Comparison of ENCODE assay signal across 29 cellular contexts in the genomic region with DNA sequence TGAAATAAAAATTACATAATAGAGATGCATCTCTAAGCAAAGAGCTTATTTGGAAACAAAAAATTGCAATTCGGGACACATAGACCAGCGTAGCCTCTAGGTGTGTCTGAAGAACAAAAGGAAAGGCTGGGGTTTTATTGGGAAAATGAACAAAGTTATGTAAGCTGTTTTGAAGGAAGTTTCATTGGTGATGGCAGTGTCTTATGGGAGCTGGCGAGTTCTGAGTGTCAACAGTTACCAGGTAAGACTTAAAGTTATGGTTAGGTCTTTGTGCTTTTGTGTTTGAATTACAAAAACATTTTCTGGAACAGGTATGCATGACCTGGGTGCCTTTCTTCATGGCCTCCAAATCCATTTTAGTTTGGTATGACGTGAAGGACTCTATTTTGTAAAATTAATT. TPM values are rescaled to one million over a fixed set of nuclear protein-coding genes. Genes with fewer than 3 reads are reported as not detected.
"Had no signal": no experiment of that assay in that cellular context is flagged by ENCODE, and none has a peak within 500 bp of the region (broad histone marks: within the 10 kb centered on the region; RNA-seq: fewer than 3 reads in every experiment).

No MANE protein-coding gene starts in this region.

- H3K9me3 ChIP-seq: lower lobe of right lung, pancreas, prostate gland, sigmoid colon, spleen, suprapubic skin, thoracic aorta, tibial artery, upper lobe of right lung had no signal

- H3K27ac ChIP-seq: hepatocyte, lower lobe of right lung, pancreas, prostate gland, sigmoid colon, spleen, suprapubic skin, thoracic aorta, tibial artery, upper lobe of right lung had no signal

- H3K4me3 ChIP-seq: hepatocyte, lower lobe of right lung, pancreas, prostate gland, sigmoid colon, spleen, suprapubic skin, thoracic aorta, tibial artery, upper lobe of right lung had no signal

- H3K4me1 ChIP-seq: lower lobe of right lung, pancreas, prostate gland, spleen, suprapubic skin, tibial artery, upper lobe of right lung had no signal

- H2AFZ ChIP-seq: hepatocyte had no signal

- H3K79me2 ChIP-seq: hepatocyte had no signal

- ATAC-seq: left cardiac atrium; left lobe of liver; lower lobe of right lung; naive thymus-derived CD8-positive, alpha-beta T cell; pancreas; right cardiac atrium; stimulated activated effector memory CD8-positive, alpha-beta T cell treated with anti-CD3 and anti-CD28 coated beads, Interleukin-12 subunit alpha, Interleukin-12 subunit beta, amount 100 ng/mL, for 72 hours; upper lobe of right lung had no signal

- H3K27me3 ChIP-seq: hepatocyte, pancreas, sigmoid colon, spleen, suprapubic skin, tibial artery, upper lobe of right lung had no signal

- H3K36me3 ChIP-seq: lower lobe of right lung, pancreas, prostate gland, sigmoid colon, spleen, suprapubic skin, thoracic aorta, tibial artery, upper lobe of right lung had no signal

- DNase-seq: islet precursor cell; kidney glomerular epithelial cell; left cardiac atrium; lower lobe of right lung; mammary epithelial cell; mesenchymal stem cell; naive thymus-derived CD8-positive, alpha-beta T cell; nucleus accumbens; pancreas; posterior cingulate gyrus; retina; right cardiac atrium; sigmoid colon; small intestine; spleen; stimulated activated CD4-positive, alpha-beta T cell treated with anti-CD3 and anti-CD28 coated beads, Interleukin-4, amount 100 ng/mL, for 24 hours; stimulated activated naive CD4-positive, alpha-beta T cell; tibial artery; trophoblast cell; upper lobe of right lung had no signal

- FAIRE-seq: pancreas, small intestine, urothelium cell line had no signal

- H3K4me2 ChIP-seq: hepatocyte had no signal

RNA-seq across cellular contexts. Expression of gene SLC27A6, which starts 48.9 kb away (rescaled TPM):
- total RNA-seq: naive thymus-derived CD8-positive, alpha-beta T cell; osteoblast; upper lobe of right lung had no signal
- polyA plus RNA-seq: liver; naive thymus-derived CD8-positive, alpha-beta T cell had no signal
